ENCODE assay signal across 23 cellular contexts in the genomic region with DNA sequence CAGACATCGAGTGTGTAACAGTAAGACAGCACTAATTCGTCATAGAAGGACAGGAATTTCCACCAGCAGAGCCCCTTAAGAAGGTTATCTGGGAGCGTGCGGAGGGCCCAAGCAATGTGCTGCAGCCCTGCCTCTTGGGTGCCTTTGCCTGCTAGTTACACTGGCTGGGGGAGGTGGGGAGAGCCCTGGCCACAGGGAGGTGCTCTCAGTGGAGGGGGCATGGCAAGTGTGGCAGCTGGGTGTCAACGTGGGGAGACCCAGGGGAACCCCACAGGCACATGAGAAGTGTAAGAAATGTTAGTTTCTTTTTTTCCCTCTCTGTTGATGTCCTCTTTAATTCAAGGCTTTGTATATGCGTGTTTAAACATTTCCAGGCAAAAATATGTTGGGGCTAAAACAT.
"Had no signal": no experiment of that assay in that cellular context is flagged by ENCODE, and none has a peak within 500 bp of the region (broad histone marks: within the 10 kb centered on the region; RNA-seq: fewer than 3 reads in every experiment).

No MANE protein-coding gene starts in this region.

- H3K4me3 ChIP-seq: SK-N-MC had no signal

- H3K27ac Mint-ChIP-seq: activated CD4-positive, alpha-beta T cell treated with anti-CD3 and anti-CD28 coated beads, Interleukin-2, amount 10 ng/mL, durations not matched to agents 24 days and 14 days; activated naive CD8-positive, alpha-beta T cell treated with anti-CD3 and anti-CD28 coated beads, Interleukin-2, amount 10 ng/mL, durations not matched to agents 7 days and 5 days; T-cell had no signal

- DNase-seq: activated CD4-positive, alpha-beta T cell treated with anti-CD3 and anti-CD28 coated beads, Interleukin-2, amount 10 ng/mL, durations not matched to agents 24 days and 14 days; activated CD4-positive, alpha-beta T cell treated with anti-CD3 and anti-CD28 coated beads, Interleukin-2, amount 50 U/mL, for 48 hours; activated naive CD4-positive, alpha-beta T cell treated with anti-CD3 and anti-CD28 coated beads, Interleukin-2, amount 50 U/mL, for 16 hours; activated naive CD8-positive, alpha-beta T cell treated with anti-CD3 and anti-CD28 coated beads, Interleukin-2, amount 10 ng/mL, durations not matched to agents 7 days and 5 days; aorta; central memory CD4-positive, alpha-beta T cell; NCI-H1092; NCI-H1417; NCI-H1930; NCI-H2171; NCI-H2227 treated with DMSO at 0.1 percent for 48 hours; NCI-H446 treated with DMSO at 0.1 percent for 48 hours; NCI-H526; NCI-H774; OCI-M1; RPMI8226; T-cell; T-helper 2 cell; T1000 had no signal

- H3K36me3 Mint-ChIP-seq: activated naive CD8-positive, alpha-beta T cell treated with anti-CD3 and anti-CD28 coated beads, Interleukin-2, amount 10 ng/mL, durations not matched to agents 7 days and 5 days; T-cell had no signal

- H3K9me3 Mint-ChIP-seq: activated CD4-positive, alpha-beta T cell treated with anti-CD3 and anti-CD28 coated beads, Interleukin-2, amount 10 ng/mL, durations not matched to agents 24 days and 14 days had no signal

- H3K4me3 Mint-ChIP-seq: activated CD4-positive, alpha-beta T cell treated with anti-CD3 and anti-CD28 coated beads, Interleukin-2, amount 10 ng/mL, durations not matched to agents 24 days and 14 days; activated naive CD8-positive, alpha-beta T cell treated with anti-CD3 and anti-CD28 coated beads, Interleukin-2, amount 10 ng/mL, durations not matched to agents 7 days and 5 days; T-cell had no signal

- ATAC-seq: Panc1, Right ventricle myocardium inferior, T-cell had no signal

- H3K4me1 Mint-ChIP-seq: activated CD4-positive, alpha-beta T cell treated with anti-CD3 and anti-CD28 coated beads, Interleukin-2, amount 10 ng/mL, durations not matched to agents 24 days and 14 days had no signal

- H3K27ac ChIP-seq: KMS-11, SK-N-MC had no signal
